ENCODE assay signal across 8 cellular contexts in genomic region chr14:100306506-100307214, GRCh38. TPM values are rescaled to one million over a fixed set of nuclear protein-coding genes. Genes with fewer than 3 reads are reported as not detected.
DNase-seq lines count a peak whose midpoint lies in the region; ATAC-seq and TF ChIP-seq lines count a peak whose summit lies in the region.

No MANE protein-coding gene starts in this region.

- in situ Hi-C loops in astrocyte of the spinal cord (cut with HindIII; ENCODE audit: low sequenced_read_pairs), result no loop called here

- no peaks in the 10 kb centered on the region for H3K9me3 ChIP-seq in aorta (ENCODE audit: control insufficient read depth, low read length)

- H3K27me3 ChIP-seq in aorta (ENCODE audit: control insufficient read depth in 1 of 2, insufficient read depth in 2 of 2, low read length in 1 of 2), result no peaks in the 10 kb centered on the region

- H3K4me3 ChIP-seq in astrocyte of the spinal cord (ENCODE audit: low read depth, low read length), result peak overlapping the region; percentile 67
- peak overlapping the region; percentile 73 for H3K4me3 ChIP-seq in retinal pigment epithelial cell (ENCODE audit: low read length)
- H3K4me3 ChIP-seq in aorta (ENCODE audit: low read length in 2 of 2), result peak overlapping the region; percentile 86 to 87

- DNase-seq in NCI-H1694 treated with DMSO at 0.1 percent for 48 hours (lab: John Stamatoyannopoulos, UW), result peak; percentile 87
- peak; percentile 67 for DNase-seq in T1000 (lab: John Stamatoyannopoulos, UW)
- DNase-seq in astrocyte of the spinal cord (ENCODE audit: low read depth, low spot score), result peak; percentile 78
- DNase-seq in hypothalamus (lab: John Stamatoyannopoulos, UW), result peak in 50 of 51 donors; percentile 50 to 96 (median 88)
- peak; percentile 42 for DNase-seq in retinal pigment epithelial cell (ENCODE audit: low read depth)
- DNase-seq in aorta, result peak; percentile 92 to 94

- ATAC-seq in GM18505 (IDR thresholded peaks at IDR 0.05; ENCODE audit: unreplicated experiment) (peak; percentile 78), HG02884 (IDR thresholded peaks at IDR 0.05; ENCODE audit: unreplicated experiment) (peak; percentile 81), aorta (ENCODE audit: low FRiP score) (peak; percentile 93)

- intact Hi-C loops in aorta (cut with DNase I), result loop anchor here (5.0 kb wide), 2 partner anchors 69 to 71 kb away; partner anchors contain the start of genes WDR25 (in 2 of the 2) and YY1 (in 1 of the 2)

- H3K36me3 ChIP-seq in aorta (ENCODE audit: control insufficient read depth in 1 of 2, insufficient read depth in 2 of 2, low read length in 1 of 2), result no peaks in the 10 kb centered on the region

- H3K4me1 ChIP-seq in aorta (ENCODE audit: control insufficient read depth in 1 of 2, insufficient read depth in 2 of 2, low read length in 2 of 2), result no peaks in the 10 kb centered on the region

- H3K27ac ChIP-seq in aorta (ENCODE audit: low read depth in 1 of 2, low read length in 2 of 2), result peak overlapping the region in 1 of 2 donors; percentile 20

- TF ChIP-seq CTCF in astrocyte of the spinal cord (IDR thresholded peaks at IDR 0.05; ENCODE audit: low read depth, low read length), result no peak
- no peak for TF ChIP-seq CTCF in retinal pigment epithelial cell (conservative IDR thresholded peaks at IDR 0.05; ENCODE audit: low read depth, low read length)

- TF ChIP-seq POLR2A in GM18505 (IDR thresholded peaks at IDR 0.05; ENCODE audit: borderline replicate concordance, extremely low read depth, insufficient read depth, insufficient read length), result no peak

- 0 to 1% methylated on average over 67 to 97 of the region's 97 CpGs for WGBS in aorta, 2 donors

RNA-seq across cellular contexts. Expression of gene SLC25A29, which starts 0.4 kb away (rescaled TPM):
- 10 to 100 TPM; 38.1 to 45.9 TPM for total RNA-seq in aorta
- polyA plus RNA-seq in aorta, result 10 to 100 TPM in 1 of 2 donors, 1 to 10 TPM in 1; 3.9 to 56.6 TPM

RNA-seq across cellular contexts. Expression of gene SLC25A47, which starts 16.5 kb away (rescaled TPM):
- total RNA-seq in aorta, result not detected
- not detected for polyA plus RNA-seq in aorta

Comparison
In these comparisons a context has a peak if more than half of its experiments do, and no peak if none do; other contexts are left out.
1. DNase-seq: peak in every context shown above with its lines; median percentile 93 in aorta; 88 in hypothalamus; 87 in NCI-H1694 treated with DMSO at 0.1 percent for 48 hours; 78 in astrocyte of the spinal cord; 67 in T1000; 42 in retinal pigment epithelial cell.